18 cellular contexts compared by ENCODE assay signal in the genomic region with DNA sequence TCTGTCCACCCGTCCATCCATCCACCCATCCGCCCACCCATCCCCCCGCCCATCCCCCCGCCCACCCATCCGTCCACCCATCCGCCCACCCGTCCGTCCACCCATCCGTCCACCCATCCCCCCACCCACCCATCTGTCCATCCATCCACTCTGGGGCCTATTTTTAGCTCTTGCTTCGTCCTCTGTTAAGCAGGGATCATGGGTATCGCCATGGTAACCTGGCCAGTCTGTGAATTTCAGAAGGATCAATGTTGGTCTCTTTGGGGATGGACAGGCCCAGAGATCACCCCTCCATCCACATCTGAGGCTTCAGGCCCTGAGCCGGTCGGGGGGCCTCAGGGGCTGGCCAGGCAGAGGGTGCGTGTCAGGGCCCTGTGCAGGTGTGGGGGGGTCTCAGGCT. TPM values are rescaled to one million over a fixed set of nuclear protein-coding genes. Genes with fewer than 3 reads are reported as not detected.
A peak's percentile ranks its signal among the peaks of the same experiment; 100 is the strongest.
DNase-seq lines count a peak whose midpoint lies in the region; ATAC-seq and TF ChIP-seq lines count a peak whose summit lies in the region.
"Had no signal": no experiment of that assay in that cellular context is flagged by ENCODE, and none has a peak within 500 bp of the region (broad histone marks: within the 10 kb centered on the region; RNA-seq: fewer than 3 reads in every experiment).

No MANE protein-coding gene starts in this region.

- no peak for ATAC-seq in activated CD4-positive, alpha-beta T cell treated with anti-CD3 and anti-CD28 coated beads for 36 hours
- ATAC-seq in activated CD8-positive, alpha-beta T cell treated with anti-CD3 and anti-CD28 coated beads, Interleukin-2, amount 10 ng/mL, durations not matched to agents 7 days and 5 days = no peak

- H3K36me3 ChIP-seq in osteoblast (ENCODE audit: insufficient read depth, low read length) = no peaks in the 10 kb centered on the region
- H3K36me3 ChIP-seq: ovary had no signal

- H3K27ac ChIP-seq in osteoblast (ENCODE audit: low read depth, low read length) (no peak overlapping the region), coronary artery (no peak overlapping the region)
- H3K27ac ChIP-seq: dorsolateral prefrontal cortex, KMS-11, ovary had no signal

- no peak overlapping the region for H3K4me3 Mint-ChIP-seq in activated CD4-positive, alpha-beta T cell treated with anti-CD3 and anti-CD28 coated beads for 36 hours
- no peak overlapping the region for H3K4me3 Mint-ChIP-seq in activated CD8-positive, alpha-beta T cell treated with anti-CD3 and anti-CD28 coated beads, Interleukin-2, amount 10 ng/mL, durations not matched to agents 7 days and 5 days
- H3K4me3 Mint-ChIP-seq: mesothelial cell of epicardium had no signal

- no peaks in the 10 kb centered on the region for H3K27me3 Mint-ChIP-seq in activated CD4-positive, alpha-beta T cell treated with anti-CD3 and anti-CD28 coated beads for 36 hours
- H3K27me3 Mint-ChIP-seq in activated CD8-positive, alpha-beta T cell treated with anti-CD3 and anti-CD28 coated beads, Interleukin-2, amount 10 ng/mL, durations not matched to agents 7 days and 5 days (ENCODE audit: low read depth) = peaks cover 7% of the 10 kb centered on the region

- TF ChIP-seq CTCF in osteoblast (IDR thresholded peaks at IDR 0.05; ENCODE audit: extremely low read depth, low read depth, low read length) = no peak
- TF ChIP-seq CTCF in coronary artery (IDR thresholded peaks at IDR 0.05) = no peak

- intact Hi-C loops in activated CD4-positive, alpha-beta T cell treated with anti-CD3 and anti-CD28 coated beads for 36 hours (cut with DNase I, micrococcal nuclease) = no loop called here

- POLR2A ChIA-PET in activated CD4-positive, alpha-beta T cell treated with anti-CD3 and anti-CD28 coated beads for 36 hours (lab: Charles Lee) = no interaction called here
- POLR2A ChIA-PET in activated CD8-positive, alpha-beta T cell treated with anti-CD3 and anti-CD28 coated beads, Interleukin-2, amount 10 ng/mL, durations not matched to agents 7 days and 5 days (lab: Charles Lee) = no interaction called here

- H3K36me3 Mint-ChIP-seq in activated CD4-positive, alpha-beta T cell treated with anti-CD3 and anti-CD28 coated beads for 36 hours (ENCODE audit: low read depth) = no peaks in the 10 kb centered on the region
- no peaks in the 10 kb centered on the region for H3K36me3 Mint-ChIP-seq in activated CD8-positive, alpha-beta T cell treated with anti-CD3 and anti-CD28 coated beads, Interleukin-2, amount 10 ng/mL, durations not matched to agents 7 days and 5 days (ENCODE audit: low read depth)
- H3K36me3 Mint-ChIP-seq: mesothelial cell of epicardium had no signal

- no peaks in the 10 kb centered on the region for H3K9me3 ChIP-seq in osteoblast (ENCODE audit: low read depth, low read length)
- H3K9me3 ChIP-seq: ovary had no signal

- peaks cover 23% of the 10 kb centered on the region for H3K4me1 Mint-ChIP-seq in activated CD4-positive, alpha-beta T cell treated with anti-CD3 and anti-CD28 coated beads for 36 hours
- peaks cover 23% of the 10 kb centered on the region for H3K4me1 Mint-ChIP-seq in activated CD8-positive, alpha-beta T cell treated with anti-CD3 and anti-CD28 coated beads, Interleukin-2, amount 10 ng/mL, durations not matched to agents 7 days and 5 days (ENCODE audit: low read depth)

- H3K79me2 ChIP-seq in osteoblast (ENCODE audit: insufficient read depth, low read length) = no peaks in the 10 kb centered on the region

- H2AFZ ChIP-seq in osteoblast (ENCODE audit: low read length) = no peak overlapping the region

- peak; percentile 40 for DNase-seq in activated CD4-positive, alpha-beta T cell treated with anti-CD3 and anti-CD28 coated beads for 36 hours
- no peak for DNase-seq in activated CD4-positive, alpha-beta T cell treated with anti-CD3 and anti-CD28 coated beads for 1 hour
- DNase-seq in M059J (ENCODE audit: low read depth) (peak; percentile 64), osteoblast (ENCODE audit: insufficient read length, low spot score, missing footprints) (peak; percentile 97), coronary artery (ENCODE audit: low spot score) (no peak), OCI-M2 (lab: John Stamatoyannopoulos, UW; ENCODE audit: unreplicated experiment) (no peak)
- DNase-seq in activated CD8-positive, alpha-beta T cell treated with anti-CD3 and anti-CD28 coated beads, Interleukin-2, amount 10 ng/mL, durations not matched to agents 7 days and 5 days = peak; percentile 48
- no peak for DNase-seq in activated CD4-positive, CD25-positive, alpha-beta regulatory T cell treated with anti-CD3 and anti-CD28 coated beads, Interleukin-2, amount 50 U/mL, for 72 hours
- DNase-seq: activated CD4-positive, CD25-positive, alpha-beta regulatory T cell; activated T-cell treated with anti-CD3 and anti-CD28 coated beads for 4 hours; amniotic stem cell; DMS79 treated with DMSO at 0.1 percent for 48 hours; dorsolateral prefrontal cortex; NCI-H2029 treated with DMSO at 0.1 percent for 48 hours; ovary; stimulated activated CD4-positive, alpha-beta T cell treated with anti-CD3 and anti-CD28 coated beads, Interleukin-12 subunit alpha, Interleukin-12 subunit beta, amount 100 ng/mL, for 4 hours had no signal

- H3K4me2 ChIP-seq in osteoblast (ENCODE audit: insufficient read depth, low read length) = no peak overlapping the region
- H3K4me2 ChIP-seq: KMS-11 had no signal

- H3K27me3 ChIP-seq in osteoblast (ENCODE audit: insufficient read depth, low read length) = no peaks in the 10 kb centered on the region
- H3K27me3 ChIP-seq: dorsolateral prefrontal cortex, ovary had no signal

- H3K4me3 ChIP-seq in osteoblast (ENCODE audit: insufficient read depth, low read length) (no peak overlapping the region), coronary artery (no peak overlapping the region)
- H3K4me3 ChIP-seq: dorsolateral prefrontal cortex, ovary had no signal

- CTCF ChIA-PET in activated CD4-positive, alpha-beta T cell treated with anti-CD3 and anti-CD28 coated beads for 36 hours (lab: Charles Lee) = no interaction called here
- CTCF ChIA-PET in activated CD8-positive, alpha-beta T cell treated with anti-CD3 and anti-CD28 coated beads, Interleukin-2, amount 10 ng/mL, durations not matched to agents 7 days and 5 days (lab: Charles Lee) = no interaction called here

- no peaks in the 10 kb centered on the region for H3K9me3 Mint-ChIP-seq in activated CD4-positive, alpha-beta T cell treated with anti-CD3 and anti-CD28 coated beads for 36 hours (ENCODE audit: low read depth)
- H3K9me3 Mint-ChIP-seq in activated CD8-positive, alpha-beta T cell treated with anti-CD3 and anti-CD28 coated beads, Interleukin-2, amount 10 ng/mL, durations not matched to agents 7 days and 5 days (ENCODE audit: insufficient read depth) = no peaks in the 10 kb centered on the region
- H3K9me3 Mint-ChIP-seq: mesothelial cell of epicardium had no signal

- peaks cover 15% of the 10 kb centered on the region for H3K4me1 ChIP-seq in osteoblast (ENCODE audit: insufficient read depth, low read length)

- H4K20me1 ChIP-seq in osteoblast (ENCODE audit: insufficient read depth, low read length) = no peaks in the 10 kb centered on the region

- H3K27ac Mint-ChIP-seq in activated CD4-positive, alpha-beta T cell treated with anti-CD3 and anti-CD28 coated beads for 36 hours = no peak overlapping the region
- no peak overlapping the region for H3K27ac Mint-ChIP-seq in activated CD8-positive, alpha-beta T cell treated with anti-CD3 and anti-CD28 coated beads, Interleukin-2, amount 10 ng/mL, durations not matched to agents 7 days and 5 days
- H3K27ac Mint-ChIP-seq: mesothelial cell of epicardium had no signal

RNA-seq across cellular contexts. Expression of a gene that starts 15.2 kb away (rescaled TPM):
- not detected for total RNA-seq in activated CD4-positive, alpha-beta T cell treated with anti-CD3 and anti-CD28 coated beads for 36 hours
- total RNA-seq in M059J (2014; rRNA removed; shearing (Covaris generic)) = 0.79 TPM in 1 of 2 replicates, not detected in the other
- not detected for total RNA-seq in activated CD8-positive, alpha-beta T cell treated with anti-CD3 and anti-CD28 coated beads, Interleukin-2, amount 10 ng/mL, durations not matched to agents 7 days and 5 days
- total RNA-seq in osteoblast = 0.29 and 0.36 TPM in 2 replicates

RNA-seq across cellular contexts. Expression of a gene that starts 22.6 kb away (rescaled TPM):
- total RNA-seq in activated CD4-positive, alpha-beta T cell treated with anti-CD3 and anti-CD28 coated beads for 36 hours = 10 to 100 TPM; 17.3 to 18.7 TPM
- 0.32 and 3.1 TPM in 2 replicates for total RNA-seq in M059J (2014; rRNA removed; shearing (Covaris generic))
- 1 to 10 TPM; 1.1 to 1.8 TPM for total RNA-seq in activated CD8-positive, alpha-beta T cell treated with anti-CD3 and anti-CD28 coated beads, Interleukin-2, amount 10 ng/mL, durations not matched to agents 7 days and 5 days
- 7.2 and 21.8 TPM in 2 replicates for total RNA-seq in osteoblast

RNA-seq across cellular contexts. Expression of a gene that starts 37.7 kb away (rescaled TPM):
- total RNA-seq in activated CD4-positive, alpha-beta T cell treated with anti-CD3 and anti-CD28 coated beads for 36 hours = 1,000 to 10,000 TPM; 2,518 to 3,038 TPM
- 2,167 and 2,261 TPM in 2 replicates for total RNA-seq in M059J (2014; rRNA removed; shearing (Covaris generic))
- 1,000 to 10,000 TPM; 1,842 to 1,844 TPM for total RNA-seq in activated CD8-positive, alpha-beta T cell treated with anti-CD3 and anti-CD28 coated beads, Interleukin-2, amount 10 ng/mL, durations not matched to agents 7 days and 5 days
- total RNA-seq in osteoblast = 2,112 and 2,440 TPM in 2 replicates

RNA-seq across cellular contexts. Expression of a gene that starts 59.3 kb away (rescaled TPM):
- total RNA-seq in activated CD4-positive, alpha-beta T cell treated with anti-CD3 and anti-CD28 coated beads for 36 hours = 10 to 100 TPM; 37.9 to 67.3 TPM
- total RNA-seq in M059J (2014; rRNA removed; shearing (Covaris generic)) = 61.0 and 103 TPM in 2 replicates
- total RNA-seq in activated CD8-positive, alpha-beta T cell treated with anti-CD3 and anti-CD28 coated beads, Interleukin-2, amount 10 ng/mL, durations not matched to agents 7 days and 5 days = 10 to 100 TPM; 95.7 to 98.9 TPM
- 101 and 110 TPM in 2 replicates for total RNA-seq in osteoblast

RNA-seq across cellular contexts. Expression of a gene that starts 59.4 kb away (rescaled TPM):
- 10 to 100 TPM in 1 of 2 experiments, 1 to 10 TPM in 1; 6.8 to 11.6 TPM for total RNA-seq in activated CD4-positive, alpha-beta T cell treated with anti-CD3 and anti-CD28 coated beads for 36 hours
- 6.9 and 12.6 TPM in 2 replicates for total RNA-seq in M059J (2014; rRNA removed; shearing (Covaris generic))
- total RNA-seq in activated CD8-positive, alpha-beta T cell treated with anti-CD3 and anti-CD28 coated beads, Interleukin-2, amount 10 ng/mL, durations not matched to agents 7 days and 5 days = 10 to 100 TPM; 13.2 to 16.1 TPM
- total RNA-seq in osteoblast = 3.2 and 3.3 TPM in 2 replicates

Comparison
In these comparisons a context has a peak if more than half of its experiments do, and no peak if none do; other contexts are left out.
1. DNase-seq: peak in activated CD4-positive, alpha-beta T cell treated with anti-CD3 and anti-CD28 coated beads for 36 hours (single experiment), M059J (single experiment), activated CD8-positive, alpha-beta T cell treated with anti-CD3 and anti-CD28 coated beads, Interleukin-2, amount 10 ng/mL, durations not matched to agents 7 days and 5 days (single experiment) and osteoblast (single experiment); none in activated CD4-positive, alpha-beta T cell treated with anti-CD3 and anti-CD28 coated beads for 1 hour (single experiment), coronary artery (single experiment), OCI-M2 (single experiment) and activated CD4-positive, CD25-positive, alpha-beta regulatory T cell treated with anti-CD3 and anti-CD28 coated beads, Interleukin-2, amount 50 U/mL, for 72 hours (single experiment).